ENCODE assay signal across 33 cellular contexts in the genomic region with DNA sequence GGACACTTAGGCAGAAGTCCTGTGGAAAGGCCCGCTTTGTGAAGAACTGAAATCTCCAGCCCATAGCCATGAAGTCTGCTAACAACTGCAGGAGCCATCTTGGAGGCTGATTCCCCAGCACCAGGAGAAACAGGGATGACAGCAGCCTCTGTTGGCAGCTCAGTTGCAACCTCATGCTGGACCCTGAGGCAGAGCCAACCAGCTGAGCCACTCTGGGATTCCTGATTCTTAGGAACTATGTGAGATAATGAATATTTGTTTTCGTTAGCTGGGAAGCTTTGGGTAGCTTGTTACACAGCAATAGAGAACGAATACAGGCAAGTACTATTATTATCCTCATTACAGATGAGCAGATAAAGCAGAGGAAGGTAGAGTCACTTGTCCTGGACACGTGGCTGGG.
"Had no signal": no experiment of that assay in that cellular context is flagged by ENCODE, and none has a peak within 500 bp of the region (broad histone marks: within the 10 kb centered on the region; RNA-seq: fewer than 3 reads in every experiment).

No MANE protein-coding gene starts in this region.

- H3K27me3 ChIP-seq: MG63 had no signal

- H3K9me3 ChIP-seq: MG63 had no signal

- H3K4me3 ChIP-seq: MG63 had no signal

- H3K4me2 ChIP-seq: KMS-11 had no signal

- H3K27ac ChIP-seq: KMS-11 had no signal

- DNase-seq: Karpas-422, Kasumi-1, MG63, MM.1S, MV-4-11, NCI-H1048, NCI-H1092, NCI-H1092 treated with DMSO at 0.1 percent for 48 hours, NCI-H1105, NCI-H1105 treated with DMSO at 0.1 percent for 48 hours, NCI-H1417, NCI-H1417 treated with DMSO at 0.1 percent for 48 hours, NCI-H1436, NCI-H1436 treated with DMSO at 0.1 percent for 48 hours, NCI-H146, NCI-H1694, NCI-H1694 treated with DMSO at 0.1 percent for 48 hours, NCI-H187, NCI-H187 treated with DMSO at 0.1 percent for 48 hours, NCI-H1930, NCI-H2029, NCI-H2029 treated with DMSO at 0.1 percent for 48 hours, NCI-H2081, NCI-H2081 treated with DMSO at 0.1 percent for 48 hours, NCI-H2107, NCI-H2171, NCI-H2171 treated with DMSO at 0.1 percent for 48 hours, NCI-H2227 treated with DMSO at 0.1 percent for 48 hours, NCI-H226, NCI-H345, NCI-H446 treated with DMSO at 0.1 percent for 48 hours, NCI-H510A had no signal

- H3K36me3 ChIP-seq: MG63 had no signal

- H3K9ac ChIP-seq: KMS-11 had no signal
